8 cellular contexts compared by ENCODE assay signal in the genomic region with DNA sequence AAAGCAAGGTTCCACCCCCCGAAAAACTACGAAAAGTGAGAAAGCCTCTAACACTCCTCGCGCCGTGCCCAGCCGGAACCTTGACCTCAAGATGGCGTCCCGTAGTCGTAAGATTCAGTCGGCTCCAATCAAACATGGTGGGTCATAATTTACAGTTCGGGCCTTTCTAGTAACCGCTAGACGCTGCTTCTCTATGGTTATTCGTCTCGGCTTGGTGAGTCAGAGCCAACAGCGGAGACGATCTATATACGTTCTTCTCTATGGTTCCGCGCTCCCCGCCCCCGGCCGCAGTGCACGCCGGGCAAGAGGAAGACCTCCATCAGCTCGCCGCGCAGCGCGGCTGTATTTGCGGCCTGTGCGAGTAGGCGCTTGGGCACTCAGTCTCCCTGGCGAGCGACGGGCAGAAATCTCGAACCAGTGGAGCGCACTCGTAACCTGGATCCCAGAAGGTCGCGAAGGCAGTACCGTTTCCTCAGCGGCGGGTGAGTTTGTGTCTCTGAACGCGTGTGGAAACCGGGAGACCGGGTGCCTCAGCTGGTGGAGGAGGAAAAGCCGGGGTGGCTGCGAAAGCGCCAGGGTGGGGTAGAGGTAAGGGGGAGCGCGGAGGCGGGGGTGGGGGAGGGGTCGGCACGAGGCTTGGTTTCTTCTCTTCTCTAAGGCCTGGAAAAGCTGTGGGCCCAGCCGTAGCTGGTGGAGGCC. TPM values are rescaled to one million over a fixed set of nuclear protein-coding genes. Genes with fewer than 3 reads are reported as not detected.
DNase-seq lines count a peak whose midpoint lies in the region; ATAC-seq, FAIRE-seq and TF ChIP-seq lines count a peak whose summit lies in the region.

A gene (plus strand): TSS at position 311 of the 699 bp plus-strand sequence. CDS start 13,108 bp downstream, outside the sequence.

- no peaks in the 10 kb centered on the region for H3K9me3 Mint-ChIP-seq in activated naive CD8-positive, alpha-beta T cell treated with anti-CD3 and anti-CD28 coated beads, Interleukin-2, amount 50 U/mL, for 24 hours

- no peak for TF ChIP-seq EP300 in ovary (IDR thresholded peaks at IDR 0.05)

- WGBS in ovary, 3 donors: 0 to 1% (median 0%) methylated on average over 55 to 57 of the region's 57 CpGs
- 0 to 1% methylated on average over 16 to 38 of the region's 57 CpGs for WGBS in thyroid gland, 2 donors

- peaks cover 5% of the 10 kb centered on the region; the same call in 1 of the 2 replicates for H3K36me3 ChIP-seq in SU-DHL-6 (ENCODE audit: low read length)
- no peaks in the 10 kb centered on the region for H3K36me3 ChIP-seq in ovary
- no peaks in the 10 kb centered on the region for H3K36me3 ChIP-seq in thyroid gland

- H3K4me3 ChIP-seq in SU-DHL-6 (ENCODE audit: insufficient read depth, low read length, poor library complexity, severe bottlenecking) (peak within 1 kb of the TSS; percentile 92), ovary (peak within 1 kb of the TSS; percentile 71), thyroid gland (replicated peaks in 1 of 3) (peak within 1 kb of the TSS; percentile 50 to 85 (median 69))

- H2AFZ ChIP-seq in SU-DHL-6 (ENCODE audit: low read depth, low read length, severe bottlenecking): peak within 1 kb of the TSS; percentile 54

- peaks cover 14% of the 10 kb centered on the region; the same call in 1 of the 2 replicates for H4K20me1 ChIP-seq in SU-DHL-6 (ENCODE audit: low read depth, low read length)

- H3K79me2 ChIP-seq in SU-DHL-6 (ENCODE audit: insufficient read depth, low read length): peaks cover 47% of the 10 kb centered on the region

- H3K27me3 ChIP-seq in SU-DHL-6 (ENCODE audit: low read length): no peaks in the 10 kb centered on the region
- no peaks in the 10 kb centered on the region for H3K27me3 ChIP-seq in ovary
- no peaks in the 10 kb centered on the region for H3K27me3 ChIP-seq in thyroid gland

- H3K4me3 Mint-ChIP-seq in activated naive CD8-positive, alpha-beta T cell treated with anti-CD3 and anti-CD28 coated beads, Interleukin-2, amount 50 U/mL, for 24 hours: no peak within 1 kb of the TSS

- H3K9me2 ChIP-seq in SU-DHL-6 (replicated peaks; ENCODE audit: insufficient read depth, low read length): no peaks in the 10 kb centered on the region

- H3K9ac ChIP-seq in SU-DHL-6 (ENCODE audit: low read length): peak within 1 kb of the TSS; percentile 92

- H3K27ac Mint-ChIP-seq in activated naive CD8-positive, alpha-beta T cell treated with anti-CD3 and anti-CD28 coated beads, Interleukin-2, amount 50 U/mL, for 24 hours: no peak within 1 kb of the TSS

- H3K36me3 Mint-ChIP-seq in activated naive CD8-positive, alpha-beta T cell treated with anti-CD3 and anti-CD28 coated beads, Interleukin-2, amount 50 U/mL, for 24 hours (ENCODE audit: low read depth): peaks cover 27% of the 10 kb centered on the region

- peak within 1 kb of the TSS; percentile 96 for H3K4me2 ChIP-seq in SU-DHL-6 (ENCODE audit: low read depth, low read length, poor library complexity, severe bottlenecking)

- no peaks in the 10 kb centered on the region for H3K27me3 Mint-ChIP-seq in activated naive CD8-positive, alpha-beta T cell treated with anti-CD3 and anti-CD28 coated beads, Interleukin-2, amount 50 U/mL, for 24 hours

- H3K4me1 ChIP-seq in ovary (ENCODE audit: insufficient read depth): peaks cover 5% of the 10 kb centered on the region
- H3K4me1 ChIP-seq in thyroid gland: peaks cover 12 to 33% of the 10 kb centered on the region in 2 donors

- H3K27ac ChIP-seq in SU-DHL-6 (ENCODE audit: low read depth, low read length) (peak within 1 kb of the TSS; percentile 76), ovary (peak within 1 kb of the TSS; percentile 75 to 87), thyroid gland (peak within 1 kb of the TSS; percentile 85 to 96 (median 96))

- TF ChIP-seq POLR2A in GM12891 (IDR thresholded peaks at IDR 0.05; ENCODE audit: low read depth, low read length) (peak; percentile 98), ovary (IDR thresholded peaks at IDR 0.05) (peak; percentile 95), thyroid gland (IDR thresholded peaks at IDR 0.05) (peak; percentile 72 to 95)

- no peaks in the 10 kb centered on the region for H3F3A ChIP-seq in SU-DHL-6 (ENCODE audit: insufficient read depth)

- TF ChIP-seq CTCF in SU-DHL-6 (IDR thresholded peaks at IDR 0.05; ENCODE audit: insufficient read depth, low read length, poor library complexity, severe bottlenecking) (no peak), ovary (IDR thresholded peaks at IDR 0.05) (peak in 1 of 3 donors; percentile 13), thyroid gland (IDR thresholded peaks at IDR 0.05) (no peak)

- H3K4me1 Mint-ChIP-seq in activated naive CD8-positive, alpha-beta T cell treated with anti-CD3 and anti-CD28 coated beads, Interleukin-2, amount 50 U/mL, for 24 hours: peaks cover 41% of the 10 kb centered on the region

- intact Hi-C loops in Right ventricle myocardium inferior (cut with DNase I) (loop anchor here (2.0 kb wide), 1 partner anchor 32 kb away; a partner anchor contains a TSS), ovary (cut with DNase I) (no loop called here), thyroid gland (cut with DNase I) (no loop called here)

- DNase-seq in GM12891 (ENCODE audit: insufficient read length, low spot score): peak; percentile 81
- DNase-seq in NCI-H1417 (lab: John Stamatoyannopoulos, UW): peak; percentile 99 to 100 (median 100)
- peak; percentile 92 for DNase-seq in activated naive CD8-positive, alpha-beta T cell treated with anti-CD3 and anti-CD28 coated beads, Interleukin-2, amount 50 U/mL, for 24 hours
- DNase-seq in Right ventricle myocardium inferior (ENCODE audit: missing footprints): peak; percentile 99
- DNase-seq in ovary: peak; percentile 92 to 96 (median 95)
- DNase-seq in thyroid gland: peak; percentile 97

- no peaks in the 10 kb centered on the region for H3K9me3 ChIP-seq in SU-DHL-6 (ENCODE audit: insufficient read depth, low read length)
- no peaks in the 10 kb centered on the region for H3K9me3 ChIP-seq in ovary
- no peaks in the 10 kb centered on the region for H3K9me3 ChIP-seq in thyroid gland

- peak; percentile 96 for FAIRE-seq in GM12891 (lab: Jason Lieb, UNC)

- ATAC-seq in HG02798 (IDR thresholded peaks at IDR 0.05; ENCODE audit: poor library complexity, unreplicated experiment) (peak; percentile 97), Right ventricle myocardium inferior (peak; percentile 100)
- ATAC-seq in activated naive CD8-positive, alpha-beta T cell treated with anti-CD3 and anti-CD28 coated beads, Interleukin-2, amount 50 U/mL, for 24 hours: peak; percentile 99

TF ChIP-seq in GM12891, 5 proteins besides CTCF, POLR2A, EP300 and RAD21:
- TF ChIP-seq POLR2AphosphoS5 (IDR thresholded peaks at IDR 0.05; ENCODE audit: low read depth, low read length) (peak; percentile 99), PAX5 (IDR thresholded peaks at IDR 0.05; ENCODE audit: insufficient read depth, low read length, severe bottlenecking) (no peak), TAF1 (IDR thresholded peaks at IDR 0.05; ENCODE audit: low read depth, low read length) (peak; percentile 97), POU2F2 (IDR thresholded peaks at IDR 0.05; ENCODE audit: low read depth, low read length) (peak; percentile 88), SPI1 (IDR thresholded peaks at IDR 0.05; ENCODE audit: low read depth, low read length) (no peak; the same call in 1 of the 2 replicates)

RNA-seq across cellular contexts. Expression of the gene that starts here (rescaled TPM):
- polyA plus RNA-seq in GM12891 (2012; ENCODE audit: low read depth, missing spikeins): 60.4 TPM
- 32.8 TPM for total RNA-seq in Right ventricle myocardium inferior
- 10 to 100 TPM; 38.6 to 81.0 (median 61.1) TPM for total RNA-seq in ovary
- polyA plus RNA-seq in ovary: 10 to 100 TPM; 29.1 to 67.3 TPM
- 100 to 1,000 TPM in 1 of 4 donors, 10 to 100 TPM in 3; 56.0 to 103 (median 69.9) TPM for total RNA-seq in thyroid gland

Comparison
In these comparisons a context has a peak if more than half of its experiments do, and no peak if none do; other contexts are left out.
1. Peak in every context shown above with its lines: DNase-seq, ATAC-seq, H3K4me3 ChIP-seq and H3K27ac ChIP-seq.